1 cellular context compared by ENCODE assay signal in genomic region chr10:102118867-102119266, GRCh38.
TF ChIP-seq lines count a peak whose summit lies in the region.

No MANE protein-coding gene starts in this region.

TF ChIP-seq in HepG2, 621 proteins besides CTCF, POLR2A, EP300 and RAD21:
- TF ChIP-seq TGIF2 (CRISPR knock-in tag; IDR thresholded peaks at IDR 0.05) (no peak), ZNF432 (CRISPR knock-in tag; IDR thresholded peaks at IDR 0.05; ENCODE audit: borderline replicate concordance) (no peak), SAP130 (CRISPR knock-in tag; IDR thresholded peaks at IDR 0.05; ENCODE audit: low read depth) (0 out of 2 replicates have a peak, but pooled peaks have one; percentile 6), ZNF383 (CRISPR knock-in tag; IDR thresholded peaks at IDR 0.05; ENCODE audit: borderline replicate concordance) (no peak), NFE2L2 (IDR thresholded peaks at IDR 0.05; ENCODE audit: low read length) (no peak), FOXC1 (CRISPR knock-in tag; IDR thresholded peaks at IDR 0.05; ENCODE audit: borderline replicate concordance) (no peak), TAF1 (CRISPR knock-in tag; IDR thresholded peaks at IDR 0.05) (no peak)
TF ChIP-seq in HepG2: peak in this region for 1.
